ENCODE assay signal across 23 cellular contexts in genomic region chr22:17769716-17770082, GRCh38. TPM values are rescaled to one million over a fixed set of nuclear protein-coding genes. Genes with fewer than 3 reads are reported as not detected.
DNase-seq lines count a peak whose midpoint lies in the region; ATAC-seq and TF ChIP-seq lines count a peak whose summit lies in the region.
"Had no signal": no experiment of that assay in that cellular context is flagged by ENCODE, and none has a peak within 500 bp of the region (broad histone marks: within the 10 kb centered on the region; RNA-seq: fewer than 3 reads in every experiment).

No MANE protein-coding gene starts in this region.

- no peak for ATAC-seq in CD4-positive, alpha-beta T cell (ENCODE audit: poor library complexity)
- ATAC-seq in GM18870 (IDR thresholded peaks at IDR 0.05; ENCODE audit: unreplicated experiment), result no peak
- no peak for ATAC-seq in GM19328 (IDR thresholded peaks at IDR 0.05; ENCODE audit: unreplicated experiment)
- ATAC-seq: gastroesophageal sphincter, GM23338, pancreas, Right ventricle myocardium inferior, WTC11 had no signal

- no peaks in the 10 kb centered on the region for H3K27me3 Mint-ChIP-seq in CD4-positive, alpha-beta T cell
- peaks cover 0 to 13% (median 2%) of the 10 kb centered on the region in 3 donors for H3K27me3 Mint-ChIP-seq in immature natural killer cell (ENCODE audit: low read depth in 3 of 3)

- CTCF ChIA-PET in CD4-positive, alpha-beta T cell (lab: Charles Lee), result interaction anchor here (0.6 to 1.4 kb wide), 3 partner anchors 9 to 16 kb away, joined by 3 read pairs; no protein-coding TSS in a partner anchor

- H3K79me2 ChIP-seq in Loucy (ENCODE audit: insufficient read depth, low read length), result peaks cover 95% of the 10 kb centered on the region
- peaks cover 25% of the 10 kb centered on the region for H3K79me2 ChIP-seq in osteoblast (ENCODE audit: insufficient read depth, low read length)

- peak overlapping the region; percentile 94 for H3K4me2 ChIP-seq in Loucy (ENCODE audit: low read depth, low read length, poor library complexity, severe bottlenecking)
- H3K4me2 ChIP-seq in osteoblast (ENCODE audit: insufficient read depth, low read length), result no peak overlapping the region
- H3K4me2 ChIP-seq: GM23338 had no signal

- peak overlapping the region; percentile 29 for H3K9ac ChIP-seq in Loucy (ENCODE audit: low read depth, low read length, poor library complexity, severe bottlenecking)

- no peak for TF ChIP-seq CTCF in CD4-positive, alpha-beta T cell (IDR thresholded peaks at IDR 0.05)
- TF ChIP-seq CTCF in Loucy (conservative IDR thresholded peaks at IDR 0.05; ENCODE audit: low read length), result no peak
- TF ChIP-seq CTCF in osteoblast (IDR thresholded peaks at IDR 0.05; ENCODE audit: extremely low read depth, low read depth, low read length), result no peak

- H2AFZ ChIP-seq in Loucy (ENCODE audit: low read length) (no peak overlapping the region), osteoblast (ENCODE audit: low read length) (no peak overlapping the region)
- H2AFZ ChIP-seq: GM23338 had no signal

- no peaks in the 10 kb centered on the region for H3K9me3 ChIP-seq in CD4-positive, alpha-beta T cell (ENCODE audit: control insufficient read depth, low read length)
- no peaks in the 10 kb centered on the region for H3K9me3 ChIP-seq in Loucy (ENCODE audit: insufficient read depth, low read depth, low read length)
- no peaks in the 10 kb centered on the region for H3K9me3 ChIP-seq in osteoblast (ENCODE audit: low read depth, low read length)
- H3K9me3 ChIP-seq: gastroesophageal sphincter, pancreas, suprapubic skin had no signal

- H3K9me3 Mint-ChIP-seq in CD4-positive, alpha-beta T cell, result no peaks in the 10 kb centered on the region
- no peaks in the 10 kb centered on the region for H3K9me3 Mint-ChIP-seq in immature natural killer cell
- H3K9me3 Mint-ChIP-seq: GM23338, WTC11 had no signal

- H3K36me3 ChIP-seq in Loucy (ENCODE audit: insufficient read depth, low read length) (no peaks in the 10 kb centered on the region), osteoblast (ENCODE audit: insufficient read depth, low read length) (no peaks in the 10 kb centered on the region)
- H3K36me3 ChIP-seq: gastroesophageal sphincter, pancreas, suprapubic skin had no signal

- H3K27ac Mint-ChIP-seq in CD4-positive, alpha-beta T cell, result peak overlapping the region; percentile 82
- peak overlapping the region in 5 of 6 donors; percentile 17 to 74 (median 50) for H3K27ac Mint-ChIP-seq in immature natural killer cell
- H3K27ac Mint-ChIP-seq: GM23338 had no signal

- intact Hi-C loops in CD4-positive, alpha-beta T cell (cut with DNase I, micrococcal nuclease), result loop anchor here in 1 of 2 experiments (2.0 to 10.0 kb wide), 2 partner anchors 15 to 135 kb away; partner anchors contain the start of gene BCL2L13
- intact Hi-C loops in posterior vena cava (cut with DNase I), result no loop called here

- H3K36me3 Mint-ChIP-seq in CD4-positive, alpha-beta T cell (ENCODE audit: low read depth), result peaks cover 11% of the 10 kb centered on the region
- H3K36me3 Mint-ChIP-seq in immature natural killer cell, result peaks cover 0 to 4% (median 0%) of the 10 kb centered on the region in 3 donors
- H3K36me3 Mint-ChIP-seq: WTC11 had no signal

- POLR2A ChIA-PET in CD4-positive, alpha-beta T cell (lab: Charles Lee), result no interaction called here

- H3K9me2 ChIP-seq in Loucy (replicated peaks; ENCODE audit: low read depth, low read length), result no peaks in the 10 kb centered on the region

- H3F3A ChIP-seq in Loucy (ENCODE audit: low read depth), result no peaks in the 10 kb centered on the region

- H3K4me3 ChIP-seq in Loucy (ENCODE audit: low read length, poor library complexity, severe bottlenecking), result peak overlapping the region; percentile 34
- no peak overlapping the region for H3K4me3 ChIP-seq in osteoblast (ENCODE audit: insufficient read depth, low read length)
- H3K4me3 ChIP-seq: gastroesophageal sphincter, GM23338, pancreas, suprapubic skin had no signal

- peak overlapping the region; percentile 45 for H3K4me3 Mint-ChIP-seq in CD4-positive, alpha-beta T cell
- H3K4me3 Mint-ChIP-seq in immature natural killer cell, result peak overlapping the region in 2 of 5 donors; percentile 14 to 24
- H3K4me3 Mint-ChIP-seq: GM23338, WTC11 had no signal

- H4K20me1 ChIP-seq in Loucy (ENCODE audit: insufficient read depth, low read length, poor library complexity, severe bottlenecking) (peaks cover 64% of the 10 kb centered on the region), osteoblast (ENCODE audit: insufficient read depth, low read length) (peaks cover 27% of the 10 kb centered on the region)

- H3K27ac ChIP-seq in CD4-positive, alpha-beta T cell (ENCODE audit: low read depth, low read length), result no peak overlapping the region
- H3K27ac ChIP-seq in osteoblast (ENCODE audit: low read depth, low read length), result no peak overlapping the region
- H3K27ac ChIP-seq: gastroesophageal sphincter, pancreas, suprapubic skin had no signal

- no peaks in the 10 kb centered on the region for H3K27me3 ChIP-seq in CD4-positive, alpha-beta T cell (ENCODE audit: control insufficient read depth, insufficient read depth, low read length)
- H3K27me3 ChIP-seq in Loucy (ENCODE audit: insufficient read depth, low read length, poor library complexity, severe bottlenecking), result no peaks in the 10 kb centered on the region
- H3K27me3 ChIP-seq in osteoblast (ENCODE audit: insufficient read depth, low read length), result no peaks in the 10 kb centered on the region
- H3K27me3 ChIP-seq: gastroesophageal sphincter, pancreas, suprapubic skin had no signal

- peaks cover 61% of the 10 kb centered on the region for H3K4me1 ChIP-seq in Loucy (ENCODE audit: insufficient read depth, low read length, poor library complexity, severe bottlenecking)
- H3K4me1 ChIP-seq in osteoblast (ENCODE audit: insufficient read depth, low read length), result peaks cover 18% of the 10 kb centered on the region

- no peak for DNase-seq in CD4-positive, alpha-beta T cell
- DNase-seq in immature natural killer cell (no peak), osteoblast (ENCODE audit: insufficient read length, low spot score, missing footprints) (peak; percentile 73), posterior vena cava (ENCODE audit: low spot score) (no peak)
- DNase-seq in stimulated activated CD4-positive, alpha-beta T cell treated with anti-CD3 and anti-CD28 coated beads, Interleukin-15, amount 100 ng/mL, for 24 hours, result no peak
- DNase-seq: activated CD4-positive, alpha-beta T cell treated with anti-CD3 and anti-CD28 coated beads, Interleukin-2, amount 50 U/mL, for 4 hours; activated CD8-positive, alpha-beta memory T cell treated with anti-CD3 and anti-CD28 coated beads, Interleukin-2, amount 50 U/mL, for 4 hours; activated effector memory CD4-positive, alpha-beta T cell treated with Interleukin-2 at 50 U/mL for 16 hours; DMS79 treated with DMSO at 0.1 percent for 48 hours; mammary epithelial cell; NCI-H1694 treated with DMSO at 0.1 percent for 48 hours; NCI-H748 treated with DMSO at 0.1 percent for 48 hours; stimulated activated CD4-positive, alpha-beta T cell treated with anti-CD3 and anti-CD28 coated beads, Interleukin-1b, Interleukin-23, amount 100 ng/mL, for 48 hours; T-helper 9 cell had no signal

- peaks cover 60% of the 10 kb centered on the region for H3K4me1 Mint-ChIP-seq in CD4-positive, alpha-beta T cell (ENCODE audit: low read depth)
- peaks cover 60 to 64% of the 10 kb centered on the region in 2 donors for H3K4me1 Mint-ChIP-seq in immature natural killer cell

RNA-seq across cellular contexts. Expression of gene BID, which starts 4.6 kb away (rescaled TPM):
- total RNA-seq in CD4-positive, alpha-beta T cell, result 10 to 100 TPM in 1 of 2 experiments, 1 to 10 TPM in 1; 8.9 to 10.3 TPM
- 100 to 1,000 TPM; 110 to 180 (median 164) TPM for polyA plus RNA-seq in immature natural killer cell
- total RNA-seq in osteoblast, result 16.3 and 21.2 TPM in 2 replicates
- 10 to 100 TPM; 11.8 to 13.0 TPM for total RNA-seq in posterior vena cava
